Comparison of ENCODE assay signal across 20 cellular contexts in the genomic region with DNA sequence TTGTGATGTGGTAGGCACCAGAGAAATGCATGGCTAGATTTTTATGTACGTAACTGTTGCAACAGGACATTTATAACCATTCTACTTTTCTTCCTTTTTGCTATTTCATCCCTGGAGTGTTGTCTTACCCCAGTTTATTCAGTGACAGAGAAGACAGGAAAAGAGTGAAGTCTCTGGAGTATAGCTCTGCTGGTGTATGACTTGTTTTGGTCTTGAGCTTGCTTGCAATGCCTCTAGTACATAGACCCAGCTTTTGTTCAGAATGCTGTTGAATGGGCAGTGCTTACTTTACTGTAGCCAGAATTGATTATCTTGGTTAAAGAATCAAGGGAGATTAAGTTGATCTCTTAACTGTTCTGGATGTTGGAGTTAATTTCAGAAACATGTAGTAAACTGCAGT.
DNase-seq lines count a peak whose midpoint lies in the region; ATAC-seq and TF ChIP-seq lines count a peak whose summit lies in the region.
"Had no signal": no experiment of that assay in that cellular context is flagged by ENCODE, and none has a peak within 500 bp of the region (broad histone marks: within the 10 kb centered on the region; RNA-seq: fewer than 3 reads in every experiment).

No MANE protein-coding gene starts in this region.

- no peaks in the 10 kb centered on the region for H3K9me2 ChIP-seq in DOHH2 (replicated peaks; ENCODE audit: control insufficient read depth, low read length)

- no peak for TF ChIP-seq CTCF in DOHH2 (IDR thresholded peaks at IDR 0.05; ENCODE audit: low read depth, low read length, poor library complexity, severe bottlenecking)

- H3K9ac ChIP-seq in HUES48 (ENCODE audit: low read depth, low read length): no peak overlapping the region
- H3K9ac ChIP-seq: GM23248 had no signal

- H3K9me3 ChIP-seq in DOHH2 (ENCODE audit: control insufficient read depth, insufficient read depth, low read length) (no peaks in the 10 kb centered on the region), HUES48 (ENCODE audit: control insufficient read depth, insufficient read depth, low read length) (no peaks in the 10 kb centered on the region), muscle layer of duodenum (ENCODE audit: control insufficient read depth in 1 of 2, low read length in 2 of 2) (no peaks in the 10 kb centered on the region)
- H3K9me3 ChIP-seq: neutrophil, thyroid gland had no signal

- DNase-seq in NCI-H187 treated with DMSO at 0.1 percent for 48 hours (lab: John Stamatoyannopoulos, UW): no peak
- no peak for DNase-seq in NCI-H345 (lab: John Stamatoyannopoulos, UW)
- DNase-seq in SHP77 (lab: John Stamatoyannopoulos, UW): no peak
- DNase-seq: activated CD4-positive, alpha-beta T cell treated with anti-CD3 and anti-CD28 coated beads for 48 hours; activated naive CD4-positive, alpha-beta T cell treated with anti-CD3 and anti-CD28 coated beads, Interleukin-2, amount 10 ng/mL, durations not matched to agents 7 days and 5 days; caudate nucleus; dorsolateral prefrontal cortex; GM23248; immature natural killer cell; NCI-H146; NCI-H524 treated with DMSO at 0.1 percent for 48 hours; stimulated activated CD4-positive, alpha-beta T cell treated with anti-CD3 and anti-CD28 coated beads, Interleukin-4, amount 100 ng/mL, for 1 hour; stimulated activated naive CD8-positive, alpha-beta T cell treated with anti-CD3 and anti-CD28 coated beads, Interleukin-15, Interleukin-2, amounts not matched to agents 100 U/mL and 50 U/mL, for 24 hours; thyroid gland had no signal

- H3K4me2 ChIP-seq in DOHH2 (ENCODE audit: low read length): peak overlapping the region; percentile 14; the same call in 1 of the 2 replicates

- peaks cover 28% of the 10 kb centered on the region for H3K79me2 ChIP-seq in DOHH2 (ENCODE audit: control insufficient read depth, low read length)

- H3K4me1 ChIP-seq in DOHH2 (ENCODE audit: control insufficient read depth, low read length): peaks cover 26% of the 10 kb centered on the region
- H3K4me1 ChIP-seq in HUES48 (ENCODE audit: control insufficient read depth, insufficient read depth, low read length): peaks cover 55% of the 10 kb centered on the region
- peaks cover 0 to 23% of the 10 kb centered on the region in 2 donors for H3K4me1 ChIP-seq in muscle layer of duodenum (ENCODE audit: control insufficient read depth in 1 of 2, insufficient read depth in 2 of 2, low read length in 2 of 2)

- H3K36me3 ChIP-seq in DOHH2 (ENCODE audit: control insufficient read depth, low read length): no peaks in the 10 kb centered on the region
- H3K36me3 ChIP-seq in HUES48 (ENCODE audit: control insufficient read depth, insufficient read depth, low read length): no peaks in the 10 kb centered on the region
- H3K36me3 ChIP-seq in muscle layer of duodenum (ENCODE audit: control insufficient read depth in 1 of 2, insufficient read depth in 2 of 2, low read length in 2 of 2): no peaks in the 10 kb centered on the region
- H3K36me3 ChIP-seq: neutrophil, thyroid gland had no signal

- no peaks in the 10 kb centered on the region for H3K27me3 ChIP-seq in DOHH2 (ENCODE audit: control insufficient read depth, low read length)
- H3K27me3 ChIP-seq in HUES48 (ENCODE audit: control insufficient read depth, insufficient read depth, low read length): no peaks in the 10 kb centered on the region
- H3K27me3 ChIP-seq in muscle layer of duodenum (ENCODE audit: low read depth, low read length): no peaks in the 10 kb centered on the region
- H3K27me3 ChIP-seq: dorsolateral prefrontal cortex, neutrophil, thyroid gland had no signal

- H3F3A ChIP-seq in DOHH2 (ENCODE audit: control insufficient read depth, insufficient read depth): no peaks in the 10 kb centered on the region

- H4K20me1 ChIP-seq in DOHH2 (ENCODE audit: control insufficient read depth, insufficient read depth, low read depth, low read length): no peaks in the 10 kb centered on the region

- H3K27ac ChIP-seq in DOHH2 (ENCODE audit: low read depth, low read length): no peak overlapping the region
- H3K27ac ChIP-seq in HUES48 (ENCODE audit: low read depth, low read length): peak overlapping the region; percentile 33
- peak overlapping the region; percentile 32 for H3K27ac ChIP-seq in muscle layer of duodenum (ENCODE audit: low read length)
- H3K27ac ChIP-seq: dorsolateral prefrontal cortex, GM23248, neutrophil, thyroid gland had no signal

- H3K4me3 ChIP-seq in DOHH2 (ENCODE audit: low read length) (no peak overlapping the region), HUES48 (ENCODE audit: low read depth, low read length) (no peak overlapping the region), muscle layer of duodenum (ENCODE audit: low read depth in 1 of 2, low read length in 2 of 2) (no peak overlapping the region)
- H3K4me3 ChIP-seq: dorsolateral prefrontal cortex, GM23248, thyroid gland had no signal

- ATAC-seq in SK-N-SH treated with all-trans-retinoic acid at 6 μM for 48 hours: peak; percentile 57
- no peak for ATAC-seq in HG03469 (IDR thresholded peaks at IDR 0.05; ENCODE audit: unreplicated experiment)
- ATAC-seq: stimulated activated naive CD8-positive, alpha-beta T cell treated with anti-CD3 and anti-CD28 coated beads, Interleukin-15, Interleukin-2, amounts not matched to agents 100 U/mL and 50 U/mL, for 24 hours had no signal

TF ChIP-seq in SK-N-SH treated with all-trans-retinoic acid at 6 μM for 48 hours, 23 proteins besides CTCF, POLR2A, EP300 and RAD21:
- no peak for TF ChIP-seq SNAI2 (CRISPR knock-in tag; IDR thresholded peaks at IDR 0.05)
- no peak for TF ChIP-seq RARB (CRISPR knock-in tag; IDR thresholded peaks at IDR 0.05)
- TF ChIP-seq BACH2 (CRISPR knock-in tag; IDR thresholded peaks at IDR 0.05; ENCODE audit: borderline replicate concordance): no peak
- TF ChIP-seq ZC3H10 (CRISPR knock-in tag; IDR thresholded peaks at IDR 0.05): no peak
- TF ChIP-seq CSDC2 (CRISPR knock-in tag; IDR thresholded peaks at IDR 0.05): no peak
